ENCODE assay signal across 12 cellular contexts in the genomic region with DNA sequence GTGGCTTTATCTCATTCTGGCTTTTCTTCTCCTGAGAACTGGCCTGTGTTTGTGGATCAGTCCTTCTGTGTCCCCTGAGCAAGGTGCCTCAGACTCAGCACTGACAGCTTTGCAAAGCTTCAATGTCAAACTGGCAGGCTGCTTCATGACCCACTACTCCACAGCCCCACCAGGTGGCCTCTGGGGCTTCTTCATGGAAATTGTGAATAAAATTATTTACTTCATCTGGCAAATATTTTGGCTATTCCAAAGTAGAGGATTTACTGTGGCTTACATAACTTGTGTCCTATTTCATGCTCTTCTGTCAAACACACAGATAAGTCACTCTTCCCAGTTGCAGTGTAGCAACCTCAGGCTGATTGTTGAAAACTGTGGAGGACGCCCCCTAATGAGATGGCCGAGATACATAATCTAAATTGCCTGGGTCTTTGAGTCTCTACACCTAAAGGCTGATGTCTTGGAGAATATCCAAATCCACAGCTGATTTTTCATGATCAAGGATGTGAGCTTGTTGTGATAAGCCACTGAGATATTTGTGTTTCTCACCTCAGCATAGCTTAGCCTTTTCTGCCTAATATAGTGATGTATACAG.
DNase-seq lines count a peak whose midpoint lies in the region; ATAC-seq, FAIRE-seq and TF ChIP-seq lines count a peak whose summit lies in the region.
"Had no signal": no experiment of that assay in that cellular context is flagged by ENCODE, and none has a peak within 500 bp of the region (broad histone marks: within the 10 kb centered on the region; RNA-seq: fewer than 3 reads in every experiment).

No MANE protein-coding gene starts in this region.

- H2AFZ ChIP-seq in PC-9 (no peak overlapping the region), GM23248 (no peak overlapping the region)

- H3F3A ChIP-seq in PC-9 (ENCODE audit: insufficient read depth, low read depth) (no peaks in the 10 kb centered on the region), GM23248 (ENCODE audit: insufficient read depth) (no peaks in the 10 kb centered on the region)

- H3K9me2 ChIP-seq in PC-9 (ENCODE audit: insufficient read depth) (no peaks in the 10 kb centered on the region), GM23248 (ENCODE audit: insufficient read depth) (no peaks in the 10 kb centered on the region)

- no peaks in the 10 kb centered on the region for H3K4me1 ChIP-seq in PC-9 (replicated peaks; ENCODE audit: insufficient read depth)
- peaks cover 4% of the 10 kb centered on the region for H3K4me1 ChIP-seq in cardiac muscle cell (ENCODE audit: low read depth)
- no peaks in the 10 kb centered on the region for H3K4me1 ChIP-seq in testis
- no peaks in the 10 kb centered on the region for H3K4me1 ChIP-seq in GM23248 (ENCODE audit: insufficient read depth)

- CTCF ChIA-PET in PC-9 (lab: Charles Lee): no interaction called here

- H3K4me2 ChIP-seq in PC-9 (no peak overlapping the region), GM23248 (ENCODE audit: unreplicated experiment) (no peak overlapping the region)

- no peaks in the 10 kb centered on the region for H3K36me3 ChIP-seq in PC-9 (ENCODE audit: low read depth)
- no peaks in the 10 kb centered on the region for H3K36me3 ChIP-seq in cardiac muscle cell
- H3K36me3 ChIP-seq in testis (ENCODE audit: low read depth, missing control alignments): no peaks in the 10 kb centered on the region
- H3K36me3 ChIP-seq in GM23248 (ENCODE audit: low read depth): no peaks in the 10 kb centered on the region

- H3K27me3 ChIP-seq in PC-9 (ENCODE audit: insufficient read depth, low read depth): no peaks in the 10 kb centered on the region
- H3K27me3 ChIP-seq in cardiac muscle cell: no peaks in the 10 kb centered on the region
- no peaks in the 10 kb centered on the region for H3K27me3 ChIP-seq in testis
- H3K27me3 ChIP-seq in GM23248 (replicated peaks; ENCODE audit: insufficient read depth): no peaks in the 10 kb centered on the region

- H3K9ac ChIP-seq in GM23248: no peak overlapping the region

- POLR2A ChIA-PET in PC-9 (lab: Charles Lee; ENCODE audit: unreplicated experiment): no interaction called here

- no peaks in the 10 kb centered on the region for H3K79me2 ChIP-seq in PC-9 (ENCODE audit: low read depth)
- no peaks in the 10 kb centered on the region for H3K79me2 ChIP-seq in GM23248 (ENCODE audit: insufficient read depth)

- FAIRE-seq in GM12892 (lab: Jason Lieb, UNC): no peak

- BruUV-seq in PC-9 (replicated peaks; lab: Mats Ljungman, UMichigan): no TSS peak

- peak; percentile 94 for ATAC-seq in Right ventricle myocardium superior (ENCODE audit: poor library complexity)

- H4K20me1 ChIP-seq in PC-9 (ENCODE audit: insufficient read depth) (no peaks in the 10 kb centered on the region), GM23248 (ENCODE audit: insufficient read depth) (no peaks in the 10 kb centered on the region)

- H3K27ac ChIP-seq in PC-9 (no peak overlapping the region), cardiac muscle cell (no peak overlapping the region), testis (no peak overlapping the region), GM23248 (no peak overlapping the region)

- TF ChIP-seq POLR2A in testis (IDR thresholded peaks at IDR 0.05): no peak
- no peak for TF ChIP-seq POLR2A in GM12892 (IDR thresholded peaks at IDR 0.05; ENCODE audit: low read depth, low read length)

- peak; percentile 56; the same call in 1 of the 2 replicates for TF ChIP-seq CTCF in PC-9 (conservative IDR thresholded peaks at IDR 0.05)
- TF ChIP-seq CTCF in cardiac muscle cell (IDR thresholded peaks at IDR 0.05; ENCODE audit: low read depth, low read length): peak; percentile 10
- TF ChIP-seq CTCF in testis (IDR thresholded peaks at IDR 0.05): peak in 1 of 3 experiments; percentile 12

- DNase-seq in Right ventricle myocardium superior (peak; percentile 38), cardiac septum (ENCODE audit: low spot score) (no peak), PC-9 (peak in 1 of 2 experiments; percentile 8), cardiac muscle cell (ENCODE audit: low read depth in 1 of 2, low spot score in 1 of 2) (peak in 1 of 2 donors; percentile 64), testis (peak; percentile 27), GM12892 (ENCODE audit: insufficient read length) (no peak), GM23248 (no peak)
- no peak for DNase-seq in activated CD4-positive, alpha-beta T cell treated with anti-CD3 and anti-CD28 coated beads for 1 hour
- DNase-seq: GDM1, KBM-7, NCI-H774, occipital lobe had no signal

- WGBS in testis, 2 donors: 59 to 74% methylated on average over 2 of the region's 2 CpGs
- 4% methylated on average over 2 of the region's 2 CpGs for WGBS in GM23248 (ENCODE audit: low coverage in 1 of 2, low lambda C conversion rate in 2 of 2, missing lambda C conversion rate in 2 of 2), 2 experiments

- intact Hi-C loops in Right ventricle myocardium superior (cut with DNase I) (loop anchor here (5.0 kb wide), 1 partner anchor 601 kb away; no protein-coding TSS in a partner anchor), cardiac septum (cut with DNase I) (loop anchor here (10.0 kb wide), 1 partner anchor 873 kb away; no protein-coding TSS in a partner anchor), PC-9 (cut with micrococcal nuclease; ENCODE audit: unreplicated experiment) (no loop called here), testis (cut with DNase I; ENCODE audit: low total_unique reads) (no loop called here)

- no peak overlapping the region for H3K4me3 ChIP-seq in PC-9
- no peak overlapping the region for H3K4me3 ChIP-seq in cardiac muscle cell
- no peak overlapping the region for H3K4me3 ChIP-seq in testis
- H3K4me3 ChIP-seq in GM23248: no peak overlapping the region

- in situ Hi-C loops in GM23248 (cut with MboI): no loop called here

- no peaks in the 10 kb centered on the region; the same call in 1 of the 2 replicates for H3K9me3 ChIP-seq in PC-9 (ENCODE audit: insufficient read depth, low read depth)
- H3K9me3 ChIP-seq in cardiac muscle cell (ENCODE audit: low read depth): no peaks in the 10 kb centered on the region
- no peaks in the 10 kb centered on the region for H3K9me3 ChIP-seq in testis
- no peaks in the 10 kb centered on the region for H3K9me3 ChIP-seq in GM23248 (ENCODE audit: low read depth)

Comparison
In these comparisons a context has a peak if more than half of its experiments do, and no peak if none do; other contexts are left out.
1. DNase-seq: peak in Right ventricle myocardium superior (single experiment) and testis (single experiment); none in cardiac septum (single experiment), activated CD4-positive, alpha-beta T cell treated with anti-CD3 and anti-CD28 coated beads for 1 hour (single experiment), GM12892 (single experiment) and GM23248 (single experiment).
2. intact Hi-C loops: an anchor here in Right ventricle myocardium superior (5.0 kb wide) and cardiac septum (10.0 kb wide); none called in PC-9 and testis.